ENCODE assay signal across 8 cellular contexts in genomic region chr4:184267673-184268573, GRCh38. TPM values are rescaled to one million over a fixed set of nuclear protein-coding genes. Genes with fewer than 3 reads are reported as not detected.
A peak's percentile ranks its signal among the peaks of the same experiment; 100 is the strongest.
DNase-seq lines count a peak whose midpoint lies in the region; ATAC-seq and TF ChIP-seq lines count a peak whose summit lies in the region.

No MANE protein-coding gene starts in this region.

- H3K4me2 ChIP-seq in OCI-LY1 (ENCODE audit: low read length) = peak overlapping the region; percentile 53

- no peaks in the 10 kb centered on the region for H3K36me3 ChIP-seq in OCI-LY1 (ENCODE audit: insufficient read depth, low read length)

- TF ChIP-seq CTCF in OCI-LY1 (IDR thresholded peaks at IDR 0.05; ENCODE audit: low read length) = no peak

- H3K9me2 ChIP-seq in OCI-LY1 (ENCODE audit: low read depth, low read length) = no peaks in the 10 kb centered on the region

- peak overlapping the region; percentile 29 for H3K9ac ChIP-seq in OCI-LY1 (ENCODE audit: low read length)

- H3K9me3 ChIP-seq in OCI-LY1 (ENCODE audit: low read length) = no peaks in the 10 kb centered on the region

- peak overlapping the region; percentile 46 for H3K4me3 ChIP-seq in OCI-LY1 (ENCODE audit: low read depth, low read length, poor library complexity, severe bottlenecking)

- no peaks in the 10 kb centered on the region for H3K27me3 ChIP-seq in OCI-LY1 (ENCODE audit: insufficient read depth, low read length)

- ATAC-seq in HG03064 (IDR thresholded peaks at IDR 0.05; ENCODE audit: low read depth, unreplicated experiment) (peak; percentile 78), sciatic nerve (peak; percentile 72)

- peak overlapping the region; percentile 90 for H3K27ac ChIP-seq in OCI-LY1 (ENCODE audit: low read depth, low read length, poor library complexity, severe bottlenecking)

- 0 out of 2 replicates have a peak overlapping the region, but pooled peaks have one; percentile 28 for H2AFZ ChIP-seq in OCI-LY1 (ENCODE audit: low read length)

- intact Hi-C loops in sciatic nerve (cut with DNase I) = loop anchor here (5.0 kb wide), 1 partner anchor 269 kb away; no protein-coding TSS in a partner anchor

- H3F3A ChIP-seq in OCI-LY1 (ENCODE audit: insufficient read depth, low read length) = peaks cover 8% of the 10 kb centered on the region

- H3K4me1 ChIP-seq in OCI-LY1 (ENCODE audit: insufficient read depth, low read length, severe bottlenecking) = peaks cover 50% of the 10 kb centered on the region

- H4K20me1 ChIP-seq in OCI-LY1 (ENCODE audit: insufficient read depth, low read length) = no peaks in the 10 kb centered on the region

- DNase-seq in activated gamma-delta T cell treated with Interleukin-2 at 50 U/mL for 16 hours (peak; percentile 51), activated gamma-delta T cell (lab: John Stamatoyannopoulos, UW) (no peak), fibroblast of peridontal ligament (ENCODE audit: extremely low read depth) (peak; percentile 94), sciatic nerve (ENCODE audit: low spot score) (no peak), NCI-H1694 treated with DMSO at 0.1 percent for 48 hours (lab: John Stamatoyannopoulos, UW) (no peak)
- peak; percentile 61 for DNase-seq in activated T-cell treated with anti-CD3 and anti-CD28 coated beads, Interleukin-2, amount 50 U/mL, for 1 hour

- no peaks in the 10 kb centered on the region for H3K79me2 ChIP-seq in OCI-LY1 (ENCODE audit: insufficient read depth, low read length)

RNA-seq across cellular contexts. Expression of gene ENPP6, which starts 50.2 kb away (rescaled TPM):
- total RNA-seq in sciatic nerve = 24.6 TPM

Comparison
In these comparisons a context has a peak if more than half of its experiments do, and no peak if none do; other contexts are left out.
1. DNase-seq: peak in activated gamma-delta T cell treated with Interleukin-2 at 50 U/mL for 16 hours (single experiment), activated T-cell treated with anti-CD3 and anti-CD28 coated beads, Interleukin-2, amount 50 U/mL, for 1 hour (single experiment) and fibroblast of peridontal ligament (single experiment); none in activated gamma-delta T cell (single experiment), sciatic nerve (single experiment) and NCI-H1694 treated with DMSO at 0.1 percent for 48 hours (single experiment).